In the genomic region with DNA sequence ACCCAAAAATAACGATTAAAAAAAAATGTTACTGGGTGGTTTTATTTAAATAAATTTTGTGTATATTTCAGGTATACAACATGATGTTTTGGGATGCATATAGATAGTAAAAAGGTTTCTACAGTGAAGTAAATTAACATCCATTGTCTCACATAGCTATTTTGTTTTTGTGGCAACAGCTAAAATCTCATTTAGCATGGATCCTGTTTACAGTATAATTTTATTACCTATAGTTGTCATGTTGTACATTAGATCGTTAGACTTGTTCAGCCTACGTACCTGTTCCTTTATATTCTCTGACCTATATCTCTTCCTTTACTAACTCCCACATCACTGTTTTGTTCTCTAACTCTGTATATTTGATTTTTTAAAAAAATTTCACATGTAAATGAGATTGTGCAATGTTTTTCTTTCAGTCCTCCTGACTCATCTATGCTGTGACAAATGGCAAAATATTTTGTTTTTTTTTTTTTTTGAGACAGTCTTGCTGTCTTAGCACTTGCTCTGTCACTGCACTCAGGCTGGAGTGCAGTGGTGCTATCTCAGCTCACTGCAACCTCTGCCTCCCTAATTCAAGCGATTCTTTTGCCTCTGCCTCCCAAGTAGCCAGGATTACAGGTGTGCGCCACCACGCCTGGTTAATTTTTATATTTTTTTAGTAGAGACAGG, we compare ENCODE assay signal across 15 cellular contexts. TPM values are rescaled to one million over a fixed set of nuclear protein-coding genes. Genes with fewer than 3 reads are reported as not detected.
A peak's percentile ranks its signal among the peaks of the same experiment; 100 is the strongest.
DNase-seq lines count a peak whose midpoint lies in the region; ATAC-seq, FAIRE-seq and TF ChIP-seq lines count a peak whose summit lies in the region.
"Had no signal": no experiment of that assay in that cellular context is flagged by ENCODE, and none has a peak within 500 bp of the region (broad histone marks: within the 10 kb centered on the region; RNA-seq: fewer than 3 reads in every experiment).

No MANE protein-coding gene starts in this region.

- CTCF ChIA-PET in A673 (lab: Charles Lee): no interaction called here
- CTCF ChIA-PET in activated CD8-positive, alpha-beta T cell treated with anti-CD3 and anti-CD28 coated beads for 36 hours (lab: Charles Lee): interaction anchor here (0.7 to 1.8 kb wide), 5 partner anchors 8 to 56 kb away, joined by 3 to 6 read pairs (median 3); a partner anchor contains a TSS

- peaks cover 6% of the 10 kb centered on the region for H4K20me1 ChIP-seq in smooth muscle cell (ENCODE audit: low read depth)

- intact Hi-C loops in A673 (cut with micrococcal nuclease; ENCODE audit: unreplicated experiment) (loop anchor here (5.0 kb wide), 1 partner anchor 46 kb away; a partner anchor contains a TSS), upper lobe of right lung (cut with DNase I) (no loop called here)
- intact Hi-C loops in activated CD8-positive, alpha-beta T cell treated with anti-CD3 and anti-CD28 coated beads for 36 hours (cut with micrococcal nuclease): loop anchor here (5.0 kb wide), 1 partner anchor 46 kb away; a partner anchor contains a TSS

- 98% methylated on average over 6 of the region's 6 CpGs for WGBS in smooth muscle cell (ENCODE audit: low lambda C conversion rate)

- H3K36me3 Mint-ChIP-seq in activated CD8-positive, alpha-beta T cell treated with anti-CD3 and anti-CD28 coated beads for 36 hours (ENCODE audit: low read depth): peaks cover 58% of the 10 kb centered on the region

- TF ChIP-seq CTCF in A673 (conservative IDR thresholded peaks at IDR 0.05; ENCODE audit: low read depth, low read length) (no peak), fibroblast of villous mesenchyme (IDR thresholded peaks at IDR 0.05; ENCODE audit: insufficient read depth, low read depth, low read length) (no peak), smooth muscle cell (IDR thresholded peaks at IDR 0.05; ENCODE audit: borderline replicate concordance, insufficient read depth, poor library complexity, severe bottlenecking) (no peak), upper lobe of right lung (IDR thresholded peaks at IDR 0.05) (no peak)
- no peak for TF ChIP-seq CTCF in activated CD8-positive, alpha-beta T cell treated with anti-CD3 and anti-CD28 coated beads for 36 hours (IDR thresholded peaks at IDR 0.05)

- no peaks in the 10 kb centered on the region for H3K9me3 Mint-ChIP-seq in activated CD8-positive, alpha-beta T cell treated with anti-CD3 and anti-CD28 coated beads for 36 hours
- H3K9me3 Mint-ChIP-seq: CD8-positive, alpha-beta T cell; T-cell had no signal

- H3K79me2 ChIP-seq in smooth muscle cell (ENCODE audit: low read depth): peaks cover 47% of the 10 kb centered on the region

- ATAC-seq in activated CD8-positive, alpha-beta T cell treated with anti-CD3 and anti-CD28 coated beads for 36 hours: no peak
- ATAC-seq in upper lobe of right lung: no peak
- ATAC-seq: CD8-positive, alpha-beta T cell; sciatic nerve; T-cell had no signal

- H3K27me3 Mint-ChIP-seq in activated CD8-positive, alpha-beta T cell treated with anti-CD3 and anti-CD28 coated beads for 36 hours: no peaks in the 10 kb centered on the region
- H3K27me3 Mint-ChIP-seq: T-cell had no signal

- BruUV-seq in A673 (replicated peaks; lab: Mats Ljungman, UMichigan): no TSS peak

- H3K9me3 ChIP-seq in A673 (ENCODE audit: low read depth, low read length, poor library complexity, severe bottlenecking) (peaks cover 3% of the 10 kb centered on the region), smooth muscle cell (replicated peaks; ENCODE audit: low read depth) (no peaks in the 10 kb centered on the region), upper lobe of right lung (no peaks in the 10 kb centered on the region)
- H3K9me3 ChIP-seq: colonic mucosa had no signal

- H3K27me3 ChIP-seq in A673 (replicated peaks; ENCODE audit: insufficient read depth, low read depth, low read length, poor library complexity) (no peaks in the 10 kb centered on the region), smooth muscle cell (ENCODE audit: low read depth) (no peaks in the 10 kb centered on the region), upper lobe of right lung (no peaks in the 10 kb centered on the region)
- H3K27me3 ChIP-seq: colonic mucosa had no signal

- no peak overlapping the region for H3K4me2 ChIP-seq in smooth muscle cell

- DNase-seq in A673 (ENCODE audit: low spot score): no peak
- DNase-seq in ELR (ENCODE audit: low read depth): peak; percentile 75
- DNase-seq in activated CD8-positive, alpha-beta T cell treated with anti-CD3 and anti-CD28 coated beads for 36 hours: no peak
- peak; percentile 55 for DNase-seq in fibroblast of villous mesenchyme (ENCODE audit: low read depth)
- no peak for DNase-seq in smooth muscle cell (lab: John Stamatoyannopoulos, UW; ENCODE audit: unreplicated experiment)
- no peak for DNase-seq in upper lobe of right lung
- DNase-seq in HTR-8/SVneo (ENCODE audit: insufficient read length, low spot score): no peak
- DNase-seq in NCI-H748 treated with DMSO at 0.1 percent for 48 hours (lab: John Stamatoyannopoulos, UW): no peak
- DNase-seq: activated CD8-positive, alpha-beta memory T cell treated with anti-CD3 and anti-CD28 coated beads, Interleukin-2, amount 50 U/mL, for 4 hours; CD8-positive, alpha-beta T cell; colonic mucosa; head of caudate nucleus; NCI-H1105 treated with DMSO at 0.1 percent for 48 hours; T-cell had no signal

- peak overlapping the region; percentile 40 for H3K27ac Mint-ChIP-seq in activated CD8-positive, alpha-beta T cell treated with anti-CD3 and anti-CD28 coated beads for 36 hours
- H3K27ac Mint-ChIP-seq: CD8-positive, alpha-beta T cell had no signal

- POLR2A ChIA-PET in A673 (lab: Charles Lee; ENCODE audit: low non-redundant PET): no interaction called here
- POLR2A ChIA-PET in activated CD8-positive, alpha-beta T cell treated with anti-CD3 and anti-CD28 coated beads for 36 hours (lab: Charles Lee): interaction anchor here (1.2 to 4.0 kb wide), 2 partner anchors 46 to 74 kb away, joined by 3 to 18 read pairs; a partner anchor contains a TSS

- H3K4me3 Mint-ChIP-seq in activated CD8-positive, alpha-beta T cell treated with anti-CD3 and anti-CD28 coated beads for 36 hours: peak overlapping the region; percentile 24
- H3K4me3 Mint-ChIP-seq: CD8-positive, alpha-beta T cell had no signal

- no peaks in the 10 kb centered on the region for H3F3A ChIP-seq in smooth muscle cell (ENCODE audit: low read depth)

- H2AFZ ChIP-seq in smooth muscle cell (ENCODE audit: low read depth): no peak overlapping the region

- peak overlapping the region; percentile 3 for H3K27ac ChIP-seq in A673 (ENCODE audit: low read depth, low read length, poor library complexity, severe bottlenecking)
- no peak overlapping the region for H3K27ac ChIP-seq in smooth muscle cell (ENCODE audit: low read depth)
- H3K27ac ChIP-seq in upper lobe of right lung: no peak overlapping the region
- H3K27ac ChIP-seq: colonic mucosa had no signal

- FAIRE-seq in HTR-8/SVneo (lab: Jason Lieb, UNC): no peak

- H3K36me3 ChIP-seq in A673 (ENCODE audit: insufficient read depth, low read length, poor library complexity, severe bottlenecking): peaks cover 62% of the 10 kb centered on the region
- peaks cover 7% of the 10 kb centered on the region for H3K36me3 ChIP-seq in smooth muscle cell (ENCODE audit: low read depth)
- peaks cover 54% of the 10 kb centered on the region for H3K36me3 ChIP-seq in upper lobe of right lung

- peaks cover 54% of the 10 kb centered on the region for H3K4me1 Mint-ChIP-seq in activated CD8-positive, alpha-beta T cell treated with anti-CD3 and anti-CD28 coated beads for 36 hours (ENCODE audit: low read depth)

- H3K4me1 ChIP-seq in A673 (ENCODE audit: insufficient read depth, low read length, poor library complexity, severe bottlenecking) (peaks cover 10% of the 10 kb centered on the region), smooth muscle cell (ENCODE audit: low read depth) (peaks cover 12% of the 10 kb centered on the region), upper lobe of right lung (peaks cover 34% of the 10 kb centered on the region)
- H3K4me1 ChIP-seq: colonic mucosa had no signal

- H3K9ac ChIP-seq in smooth muscle cell (ENCODE audit: low read depth): no peak overlapping the region

- H3K4me3 ChIP-seq in A673 (ENCODE audit: low read depth, low read length, poor library complexity, severe bottlenecking) (no peak overlapping the region), fibroblast of villous mesenchyme (ENCODE audit: low read depth, low read length) (no peak overlapping the region), smooth muscle cell (no peak overlapping the region), upper lobe of right lung (no peak overlapping the region)
- H3K4me3 ChIP-seq: colonic mucosa had no signal

RNA-seq across cellular contexts. Expression of a gene that starts 45.6 kb away (rescaled TPM):
- total RNA-seq in A673 (2021) (31.0 and 36.1 TPM in 2 replicates), fibroblast of villous mesenchyme (2.6 and 8.6 TPM in 2 replicates), smooth muscle cell (4.2 and 4.9 TPM in 2 replicates), upper lobe of right lung (0.55 TPM)
- total RNA-seq in activated CD8-positive, alpha-beta T cell treated with anti-CD3 and anti-CD28 coated beads for 36 hours: 10 to 100 TPM; 13.5 to 13.6 TPM
- 4.3 and 5.6 TPM in 2 replicates for polyA plus RNA-seq in smooth muscle cell
- total RNA-seq: CD8-positive, alpha-beta T cell had no signal

RNA-seq across cellular contexts. Expression of a gene that starts 45.9 kb away (rescaled TPM):
- total RNA-seq in A673 (2021) (205 and 221 TPM in 2 replicates), fibroblast of villous mesenchyme (28.3 and 59.2 TPM in 2 replicates), smooth muscle cell (20.7 and 39.1 TPM in 2 replicates), upper lobe of right lung (6.7 TPM)
- 100 to 1,000 TPM; 163 to 170 TPM for total RNA-seq in activated CD8-positive, alpha-beta T cell treated with anti-CD3 and anti-CD28 coated beads for 36 hours
- 19.2 and 26.6 TPM in 2 replicates for polyA plus RNA-seq in smooth muscle cell

RNA-seq across cellular contexts. Expression of a gene that starts 55.7 kb away (rescaled TPM):
- total RNA-seq in A673 (2021) (70.8 and 71.2 TPM in 2 replicates), fibroblast of villous mesenchyme (87.9 and 111 TPM in 2 replicates), smooth muscle cell (89.5 and 142 TPM in 2 replicates), upper lobe of right lung (175 TPM)
- total RNA-seq in activated CD8-positive, alpha-beta T cell treated with anti-CD3 and anti-CD28 coated beads for 36 hours: 10 to 100 TPM; 31.6 to 34.7 TPM
- 22.1 and 28.0 TPM in 2 replicates for polyA plus RNA-seq in smooth muscle cell

RNA-seq across cellular contexts. Expression of a gene that starts 56.2 kb away (rescaled TPM):
- total RNA-seq in A673 (2021): not detected in 2 replicates
- total RNA-seq in activated CD8-positive, alpha-beta T cell treated with anti-CD3 and anti-CD28 coated beads for 36 hours: not detected
- total RNA-seq in fibroblast of villous mesenchyme: under 0.01 TPM in 1 of 2 replicates, not detected in the other
- 0.04 TPM in 1 of 2 replicates, not detected in the other for total RNA-seq in smooth muscle cell
- 0.22 TPM in 1 of 2 replicates, not detected in the other for polyA plus RNA-seq in smooth muscle cell
- not detected for total RNA-seq in upper lobe of right lung
- total RNA-seq: CD8-positive, alpha-beta T cell; colonic mucosa; sciatic nerve; T-cell had no signal

Comparison
In these comparisons a context has a peak if more than half of its experiments do, and no peak if none do; other contexts are left out.
1. DNase-seq: peak in ELR (single experiment) and fibroblast of villous mesenchyme (single experiment); none in A673 (single experiment), activated CD8-positive, alpha-beta T cell treated with anti-CD3 and anti-CD28 coated beads for 36 hours (single experiment), smooth muscle cell (single experiment), upper lobe of right lung (single experiment), HTR-8/SVneo (single experiment) and NCI-H748 treated with DMSO at 0.1 percent for 48 hours (single experiment).